ENCODE assay signal across 12 cellular contexts in genomic region chr2:147030966-147031760, GRCh38.
DNase-seq lines count a peak whose midpoint lies in the region; ATAC-seq and TF ChIP-seq lines count a peak whose summit lies in the region.
"Had no signal": no experiment of that assay in that cellular context is flagged by ENCODE, and none has a peak within 500 bp of the region (broad histone marks: within the 10 kb centered on the region; RNA-seq: fewer than 3 reads in every experiment).

No MANE protein-coding gene starts in this region.

- H3K4ac ChIP-seq in IMR-90 (ENCODE audit: low read depth, low read length) = no peak overlapping the region

- no peak for TF ChIP-seq POLR2A in IMR-90 (IDR thresholded peaks at IDR 0.05; ENCODE audit: low read depth, low read length)

- no peak overlapping the region for H3K23ac ChIP-seq in IMR-90 (ENCODE audit: low read depth, low read length)

- ATAC-seq in IMR-90 (ENCODE audit: low read depth) (peak; percentile 46; the same call in 1 of the 2 replicates), left ventricle myocardium superior (no peak)

- no peak overlapping the region for H2BK20ac ChIP-seq in IMR-90 (ENCODE audit: low read depth, low read length)

- TF ChIP-seq CTCF in IMR-90 (conservative IDR thresholded peaks at IDR 0.05; ENCODE audit: low read depth, low read length) = no peak
- no peak for TF ChIP-seq CTCF in brain microvascular endothelial cell (IDR thresholded peaks at IDR 0.05; ENCODE audit: low read depth, low read length, missing control alignments)
- TF ChIP-seq CTCF in WERI-Rb-1 (IDR thresholded peaks at IDR 0.05; ENCODE audit: low read depth, low read length) = no peak

- no peak overlapping the region for H2AK5ac ChIP-seq in IMR-90 (ENCODE audit: low read depth, low read length)

- H3K27ac ChIP-seq in IMR-90 (ENCODE audit: insufficient read depth, low read length) = no peak overlapping the region
- H3K27ac ChIP-seq in brain microvascular endothelial cell = peak overlapping the region; percentile 73
- no peak overlapping the region for H3K27ac ChIP-seq in WERI-Rb-1
- H3K27ac ChIP-seq: right atrium auricular region had no signal

- no TSS peak for BruUV-seq in IMR-90 (replicated peaks; lab: Mats Ljungman, UMichigan)

- H3K27me3 ChIP-seq in IMR-90 (ENCODE audit: control insufficient read depth, insufficient read depth, low read length) (no peaks in the 10 kb centered on the region; the same call in 1 of the 2 replicates), brain microvascular endothelial cell (replicated peaks) (no peaks in the 10 kb centered on the region), skeletal muscle satellite cell (ENCODE audit: control insufficient read depth, insufficient read depth, low read length) (no peaks in the 10 kb centered on the region), WERI-Rb-1 (ENCODE audit: insufficient read depth, low read depth, severe bottlenecking) (no peaks in the 10 kb centered on the region)
- H3K27me3 ChIP-seq: right atrium auricular region had no signal

- 80% methylated on average over 3 of the region's 6 CpGs; no CpG with 5 or more reads in 1 of the 2 experiments for WGBS in IMR-90 (ENCODE audit: extremely low coverage in 2 of 2, insufficient read length in 1 of 2), 2 experiments

- no peak overlapping the region for H4K91ac ChIP-seq in IMR-90 (ENCODE audit: insufficient read depth, low read depth, low read length)

- no peak overlapping the region for H2AFZ ChIP-seq in IMR-90 (replicated peaks; ENCODE audit: low read length, poor library complexity)

- POLR2A ChIA-PET in IMR-90 (lab: Charles Lee; ENCODE audit: unreplicated experiment) = no interaction called here

- CTCF ChIA-PET in IMR-90 (lab: Yijun Ruan, JAX) = no interaction called here

- no peak overlapping the region for H2AK9ac ChIP-seq in IMR-90 (replicated peaks; ENCODE audit: low read depth, low read length, poor library complexity)

- H3K79me1 ChIP-seq in IMR-90 (ENCODE audit: low read depth in 1 of 2, low read length in 2 of 2) = no peaks in the 10 kb centered on the region

- H3K9ac ChIP-seq in IMR-90 (ENCODE audit: low read depth, low read length) (no peak overlapping the region), skeletal muscle satellite cell (ENCODE audit: low read depth, low read length) (no peak overlapping the region)

- H2BK120ac ChIP-seq in IMR-90 (ENCODE audit: low read depth, low read length) = no peak overlapping the region

- dilution Hi-C loops in IMR-90 (cut with HindIII; ENCODE audit: low sequenced_read_pairs, unreplicated experiment) = no loop called here

- H2BK5ac ChIP-seq in IMR-90 (ENCODE audit: low read depth, low read length, poor library complexity, severe bottlenecking) = no peak overlapping the region

- no peaks in the 10 kb centered on the region for H3K9me1 ChIP-seq in IMR-90 (ENCODE audit: insufficient read depth, low read length)

- intact Hi-C loops in IMR-90 (cut with micrococcal nuclease) = loop anchor here (5.0 kb wide), 1 partner anchor 104 kb away; no protein-coding TSS in a partner anchor
- intact Hi-C loops in left ventricle myocardium superior (cut with micrococcal nuclease) = no loop called here

- in situ Hi-C loops in IMR-90 (cut with MboI; ENCODE audit: low sequenced_read_pairs) (no loop called here), brain microvascular endothelial cell (cut with HindIII; ENCODE audit: low pct_ligation_motif_present, low sequenced_read_pairs) (no loop called here)

- no peak overlapping the region for H3K4me3 ChIP-seq in IMR-90 (ENCODE audit: insufficient read depth, low read depth, low read length)
- no peak overlapping the region for H3K4me3 ChIP-seq in brain microvascular endothelial cell (ENCODE audit: low read depth, low read length)
- H3K4me3 ChIP-seq in skeletal muscle satellite cell (ENCODE audit: low read length) = no peak overlapping the region
- H3K4me3 ChIP-seq in WERI-Rb-1 (ENCODE audit: low read depth, low read length) = no peak overlapping the region
- H3K4me3 ChIP-seq: right atrium auricular region had no signal

- H3K9me3 ChIP-seq in IMR-90 (ENCODE audit: control insufficient read depth, insufficient read depth, low read length) (peaks cover 7% of the 10 kb centered on the region), skeletal muscle satellite cell (replicated peaks; ENCODE audit: low read length) (no peaks in the 10 kb centered on the region), WERI-Rb-1 (ENCODE audit: severe bottlenecking) (no peaks in the 10 kb centered on the region)
- H3K9me3 ChIP-seq: right atrium auricular region had no signal

- H4K8ac ChIP-seq in IMR-90 (ENCODE audit: low read depth in 2 of 2, low read length in 2 of 2) = no peak overlapping the region

- no peak overlapping the region; the same call in 1 of the 2 replicates for H3K18ac ChIP-seq in IMR-90 (ENCODE audit: low read depth, low read length)

- peak; percentile 54 for DNase-seq in IMR-90
- DNase-seq in brain microvascular endothelial cell = peak; percentile 66
- peak; percentile 89 for DNase-seq in iris pigment epithelial cell (ENCODE audit: low read depth)
- DNase-seq in RKO (ENCODE audit: low spot score) = no peak
- no peak for DNase-seq in left ventricle myocardium superior
- DNase-seq in WERI-Rb-1 = no peak
- DNase-seq: activated CD4-positive, alpha-beta memory T cell treated with anti-CD3 and anti-CD28 coated beads, Interleukin-2, amount 10 ng/mL, durations not matched to agents 7 days and 5 days; cortex of kidney; head of caudate nucleus; T1000 had no signal

- no peak overlapping the region for H2BK15ac ChIP-seq in IMR-90 (ENCODE audit: low read depth, low read length)

- no peaks in the 10 kb centered on the region for H3K36me3 ChIP-seq in IMR-90 (ENCODE audit: control insufficient read depth, insufficient read depth, low read length)
- no peaks in the 10 kb centered on the region for H3K36me3 ChIP-seq in brain microvascular endothelial cell (replicated peaks)
- H3K36me3 ChIP-seq in skeletal muscle satellite cell (ENCODE audit: insufficient read depth, low read length) = no peaks in the 10 kb centered on the region
- H3K36me3 ChIP-seq in WERI-Rb-1 = no peaks in the 10 kb centered on the region
- H3K36me3 ChIP-seq: right atrium auricular region had no signal

- H3K4me2 ChIP-seq in IMR-90 (ENCODE audit: low read depth, low read length) (no peak overlapping the region; the same call in 1 of the 2 replicates), skeletal muscle satellite cell (ENCODE audit: low read length) (peak overlapping the region; percentile 33)

- H3K14ac ChIP-seq in IMR-90 (replicated peaks; ENCODE audit: low read depth, low read length) = no peak overlapping the region

- TF ChIP-seq RAD21 in IMR-90 (IDR thresholded peaks at IDR 0.05; ENCODE audit: low read length) = no peak

- H4K20me1 ChIP-seq in IMR-90 (ENCODE audit: insufficient read depth, low read length) = no peaks in the 10 kb centered on the region

- H3K4me1 ChIP-seq in IMR-90 (ENCODE audit: control insufficient read depth, insufficient read depth, low read length) (peaks cover 13% of the 10 kb centered on the region; the same call in 1 of the 2 replicates), skeletal muscle satellite cell (ENCODE audit: control insufficient read depth, insufficient read depth, low read length) (peaks cover 44% of the 10 kb centered on the region)
- H3K4me1 ChIP-seq: right atrium auricular region had no signal

- H4K5ac ChIP-seq in IMR-90 (ENCODE audit: low read depth, low read length) = no peak overlapping the region

- H3K56ac ChIP-seq in IMR-90 (ENCODE audit: extremely low read depth, insufficient read depth, low read length) = no peak overlapping the region

TF ChIP-seq in IMR-90, 13 proteins besides CTCF, POLR2A, EP300 and RAD21:
- TF ChIP-seq MAFK (IDR thresholded peaks at IDR 0.05; ENCODE audit: low read depth, low read length) = no peak
- no peak for TF ChIP-seq CHD1 (IDR thresholded peaks at IDR 0.05; ENCODE audit: low read depth, low read length)
- no peak for TF ChIP-seq BHLHE40 (IDR thresholded peaks at IDR 0.05; ENCODE audit: low read depth, low read length)
- no peak for TF ChIP-seq MAZ (IDR thresholded peaks at IDR 0.05; ENCODE audit: borderline replicate concordance, low read depth, low read length)
- TF ChIP-seq RCOR1 (IDR thresholded peaks at IDR 0.05; ENCODE audit: insufficient replicate concordance, low read length) = no peak
- no peak for TF ChIP-seq CEBPB (IDR thresholded peaks at IDR 0.05; ENCODE audit: low read depth, low read length)
- TF ChIP-seq MXI1 (IDR thresholded peaks at IDR 0.05; ENCODE audit: borderline replicate concordance, low read depth, low read length) = no peak
- TF ChIP-seq SMC3 (IDR thresholded peaks at IDR 0.05; ENCODE audit: low read depth, low read length) = no peak
- TF ChIP-seq RFX5 (IDR thresholded peaks at IDR 0.05; ENCODE audit: low read depth, low read length) = no peak
- TF ChIP-seq, protein P1, sequence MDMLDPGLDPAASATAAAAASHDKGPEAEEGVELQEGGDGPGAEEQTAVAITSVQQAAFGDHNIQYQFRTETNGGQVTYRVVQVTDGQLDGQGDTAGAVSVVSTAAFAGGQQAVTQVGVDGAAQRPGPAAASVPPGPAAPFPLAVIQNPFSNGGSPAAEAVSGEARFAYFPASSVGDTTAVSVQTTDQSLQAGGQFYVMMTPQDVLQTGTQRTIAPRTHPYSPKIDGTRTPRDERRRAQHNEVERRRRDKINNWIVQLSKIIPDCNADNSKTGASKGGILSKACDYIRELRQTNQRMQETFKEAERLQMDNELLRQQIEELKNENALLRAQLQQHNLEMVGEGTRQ (IDR thresholded peaks at IDR 0.05; ENCODE audit: low read depth, low read length) = no peak
- TF ChIP-seq NFE2L2 (IDR thresholded peaks at IDR 0.05; ENCODE audit: low read depth, low read length) = no peak
- TF ChIP-seq, protein P2, sequence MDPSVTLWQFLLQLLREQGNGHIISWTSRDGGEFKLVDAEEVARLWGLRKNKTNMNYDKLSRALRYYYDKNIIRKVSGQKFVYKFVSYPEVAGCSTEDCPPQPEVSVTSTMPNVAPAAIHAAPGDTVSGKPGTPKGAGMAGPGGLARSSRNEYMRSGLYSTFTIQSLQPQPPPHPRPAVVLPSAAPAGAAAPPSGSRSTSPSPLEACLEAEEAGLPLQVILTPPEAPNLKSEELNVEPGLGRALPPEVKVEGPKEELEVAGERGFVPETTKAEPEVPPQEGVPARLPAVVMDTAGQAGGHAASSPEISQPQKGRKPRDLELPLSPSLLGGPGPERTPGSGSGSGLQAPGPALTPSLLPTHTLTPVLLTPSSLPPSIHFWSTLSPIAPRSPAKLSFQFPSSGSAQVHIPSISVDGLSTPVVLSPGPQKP (IDR thresholded peaks at IDR 0.05; ENCODE audit: borderline replicate concordance, low read depth, low read length) = no peak
- TF ChIP-seq FOS (IDR thresholded peaks at IDR 0.05; ENCODE audit: low read depth, low read length) = no peak

Comparison
In these comparisons a context has a peak if more than half of its experiments do, and no peak if none do; other contexts are left out.
1. DNase-seq: peak in IMR-90 (single experiment), brain microvascular endothelial cell (single experiment) and iris pigment epithelial cell (single experiment); none in RKO (single experiment), left ventricle myocardium superior (single experiment) and WERI-Rb-1 (single experiment).